ENCODE assay signal across 1 cellular context in the genomic region with DNA sequence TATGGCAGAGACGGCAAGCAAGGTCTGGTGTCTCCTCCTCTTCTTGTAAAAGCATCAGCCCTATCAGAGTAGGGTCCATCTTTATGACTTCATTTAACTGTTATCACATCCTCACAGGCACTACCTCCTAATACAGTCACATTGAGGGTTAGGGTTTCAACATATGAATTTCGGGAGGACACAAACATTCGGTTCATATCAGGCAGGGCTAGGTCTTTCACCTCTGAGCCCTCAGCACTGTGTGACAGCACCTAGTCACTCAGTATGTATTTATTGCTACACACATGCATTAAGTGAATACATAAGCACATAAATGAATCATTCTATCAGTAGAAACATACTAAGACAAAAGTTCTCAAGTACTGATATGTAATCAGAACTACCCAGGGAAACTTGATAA.
A peak's percentile ranks its signal among the peaks of the same experiment; 100 is the strongest.
TF ChIP-seq lines count a peak whose summit lies in the region.

No MANE protein-coding gene starts in this region.

TF ChIP-seq in K562, 482 proteins besides CTCF, POLR2A, EP300 and RAD21 (continued from another document):
- TF ChIP-seq, protein P1, sequence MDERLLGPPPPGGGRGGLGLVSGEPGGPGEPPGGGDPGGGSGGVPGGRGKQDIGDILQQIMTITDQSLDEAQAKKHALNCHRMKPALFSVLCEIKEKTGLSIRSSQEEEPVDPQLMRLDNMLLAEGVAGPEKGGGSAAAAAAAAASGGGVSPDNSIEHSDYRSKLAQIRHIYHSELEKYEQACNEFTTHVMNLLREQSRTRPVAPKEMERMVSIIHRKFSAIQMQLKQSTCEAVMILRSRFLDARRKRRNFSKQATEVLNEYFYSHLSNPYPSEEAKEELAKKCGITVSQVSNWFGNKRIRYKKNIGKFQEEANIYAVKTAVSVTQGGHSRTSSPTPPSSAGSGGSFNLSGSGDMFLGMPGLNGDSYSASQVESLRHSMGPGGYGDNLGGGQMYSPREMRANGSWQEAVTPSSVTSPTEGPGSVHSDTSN (CRISPR knock-in tag; IDR thresholded peaks at IDR 0.05; ENCODE audit: low read depth) = no peak
- TF ChIP-seq, protein P1 (tag; conservative IDR thresholded peaks at IDR 0.05; ENCODE audit: low read depth) = peak; percentile 43; the same call in 1 of the 2 replicates
- TF ChIP-seq ATF7 (IDR thresholded peaks at IDR 0.05) (peak; percentile 94), ILF3 (IDR thresholded peaks at IDR 0.05; ENCODE audit: borderline replicate concordance) (no peak), ZBTB8A (IDR thresholded peaks at IDR 0.05; ENCODE audit: partially characterized antibody) (no peak), TEAD4 (IDR thresholded peaks at IDR 0.05; ENCODE audit: low read length) (peak; percentile 89), TEAD4 (CRISPR knock-in tag; IDR thresholded peaks at IDR 0.05; ENCODE audit: borderline replicate concordance) (no peak), SRF (CRISPR knock-in tag; IDR thresholded peaks at IDR 0.05) (peak in 1 of 2 experiments; percentile 81; a peak in 2 of 4 replicates), ZNF589 (CRISPR knock-in tag; IDR thresholded peaks at IDR 0.05; ENCODE audit: low read depth) (0 out of 2 replicates have a peak, but pooled peaks have one; percentile 38)
